In genomic region chr4:91267543-91267942, GRCh38 we compare ENCODE assay signal across 27 cellular contexts.
DNase-seq lines count a peak whose midpoint lies in the region; ATAC-seq, FAIRE-seq and TF ChIP-seq lines count a peak whose summit lies in the region.
"Had no signal": no experiment of that assay in that cellular context is flagged by ENCODE, and none has a peak within 500 bp of the region (broad histone marks: within the 10 kb centered on the region; RNA-seq: fewer than 3 reads in every experiment).

No MANE protein-coding gene starts in this region.

- TF ChIP-seq EP300 in neural cell (conservative IDR thresholded peaks at IDR 0.05; ENCODE audit: poor library complexity, severe bottlenecking): peak; percentile 50

- TF ChIP-seq POLR2A in endothelial cell of umbilical vein (IDR thresholded peaks at IDR 0.05; ENCODE audit: low read depth, low read length): no peak

- POLR2A ChIA-PET in endothelial cell of umbilical vein (lab: Charles Lee): no interaction called here

- no peaks in the 10 kb centered on the region for H3K9me2 ChIP-seq in neural cell (ENCODE audit: insufficient read depth, low read length)

- H3K27ac ChIP-seq in endothelial cell of umbilical vein (ENCODE audit: insufficient read depth, low read depth, low read length): no peak overlapping the region
- peak overlapping the region; percentile 15 for H3K27ac ChIP-seq in neural cell (ENCODE audit: low read length)
- H3K27ac ChIP-seq in right cardiac atrium (ENCODE audit: low read length): no peak overlapping the region
- H3K27ac ChIP-seq: breast epithelium, dorsolateral prefrontal cortex, esophagus muscularis mucosa, pancreas, vagina had no signal

- H3K9ac ChIP-seq in endothelial cell of umbilical vein (replicated peaks; ENCODE audit: extremely low read depth, insufficient read depth, low read length): no peak overlapping the region
- H3K9ac ChIP-seq in neural cell (ENCODE audit: low read length): no peak overlapping the region

- no peak for TF ChIP-seq RAD21 in neural cell (conservative IDR thresholded peaks at IDR 0.05)

- H4K20me1 ChIP-seq in endothelial cell of umbilical vein (replicated peaks; ENCODE audit: control insufficient read depth, extremely low read depth, insufficient read depth, low read length) (no peaks in the 10 kb centered on the region), neural cell (ENCODE audit: insufficient read depth) (no peaks in the 10 kb centered on the region)

- no peaks in the 10 kb centered on the region for H3F3A ChIP-seq in neural cell (ENCODE audit: insufficient read depth, low read length, poor library complexity, severe bottlenecking)

- dilution Hi-C loops in endothelial cell of umbilical vein (cut with MboI; ENCODE audit: extremely low pct_ligation_motif_present, low sequenced_read_pairs): no loop called here

- H3K4me1 ChIP-seq in endothelial cell of umbilical vein (ENCODE audit: control insufficient read depth, extremely low read depth, insufficient read depth, low read length) (no peaks in the 10 kb centered on the region), right cardiac atrium (ENCODE audit: control insufficient read depth, insufficient read depth, low read length) (no peaks in the 10 kb centered on the region)
- H3K4me1 ChIP-seq: breast epithelium, esophagus muscularis mucosa, vagina had no signal

- H3K9me3 ChIP-seq in endothelial cell of umbilical vein (replicated peaks; ENCODE audit: control insufficient read depth, insufficient read depth, low read length) (no peaks in the 10 kb centered on the region), neural cell (ENCODE audit: low read length) (no peaks in the 10 kb centered on the region), right cardiac atrium (ENCODE audit: control insufficient read depth, low read length) (no peaks in the 10 kb centered on the region)
- H3K9me3 ChIP-seq: esophagus muscularis mucosa, pancreas, vagina had no signal

- CTCF ChIA-PET in endothelial cell of umbilical vein (lab: Charles Lee): no interaction called here

- DNase-seq in NCI-H1417 treated with DMSO at 0.1 percent for 48 hours (lab: John Stamatoyannopoulos, UW) (peak; percentile 24), endothelial cell of umbilical vein (ENCODE audit: low read depth, low spot score) (peak; percentile 49), right cardiac atrium (no peak), HuH-7.5 (ENCODE audit: low spot score) (no peak)
- DNase-seq: activated B cell treated with CpG ODN at 0.5 μM for 24 hours; activated CD8-positive, alpha-beta memory T cell treated with anti-CD3 and anti-CD28 coated beads for 24 hours; activated naive CD8-positive, alpha-beta T cell treated with anti-CD3 and anti-CD28 coated beads, Interleukin-2, amount 50 U/mL, for 24 hours; CD8-positive, alpha-beta memory T cell; DND-41; dorsolateral prefrontal cortex; glutamatergic neuron; immature natural killer cell; naive thymus-derived CD4-positive, alpha-beta T cell; NCI-H1694; NCI-H446; pancreas; Right ventricle myocardium superior; stimulated activated CD4-positive, alpha-beta T cell treated with anti-CD3 and anti-CD28 coated beads, Interleukin-4, amount 100 ng/mL, for 4 hours had no signal

- H3K4me3 ChIP-seq in endothelial cell of umbilical vein (replicated peaks in 1 of 3; ENCODE audit: insufficient read depth in 1 of 3, low read depth in 1 of 3, low read length in 3 of 3) (no peak overlapping the region), neural cell (ENCODE audit: low read length) (peak overlapping the region; percentile 7), right cardiac atrium (ENCODE audit: low read length) (no peak overlapping the region)
- H3K4me3 ChIP-seq: breast epithelium, dorsolateral prefrontal cortex, esophagus muscularis mucosa, lung, pancreas, vagina had no signal

- FAIRE-seq in endothelial cell of umbilical vein (lab: Jason Lieb, UNC): no peak
- FAIRE-seq: pancreas had no signal

- intact Hi-C loops in endothelial cell of umbilical vein (cut with micrococcal nuclease) (no loop called here), right cardiac atrium (cut with DNase I) (loop anchor here in 1 of 4 donors (10.0 kb wide), 1 partner anchor 1127 kb away; no protein-coding TSS in a partner anchor)

- H3K4me2 ChIP-seq in endothelial cell of umbilical vein (ENCODE audit: insufficient read depth, low read length): no peak overlapping the region
- peak overlapping the region; percentile 32 for H3K4me2 ChIP-seq in neural cell (ENCODE audit: low read length)

- BruUV-seq in endothelial cell of umbilical vein (replicated peaks; lab: Mats Ljungman, UMichigan): no TSS peak

- H3K27me3 ChIP-seq in endothelial cell of umbilical vein (ENCODE audit: control insufficient read depth in 2 of 2, insufficient read depth in 2 of 2, low read length in 2 of 2) (no peaks in the 10 kb centered on the region), neural cell (ENCODE audit: insufficient read depth, low read depth, low read length) (no peaks in the 10 kb centered on the region), right cardiac atrium (ENCODE audit: control insufficient read depth, insufficient read depth) (no peaks in the 10 kb centered on the region)
- H3K27me3 ChIP-seq: breast epithelium, dorsolateral prefrontal cortex, esophagus muscularis mucosa, pancreas, vagina had no signal

- TF ChIP-seq CTCF in endothelial cell of umbilical vein (IDR thresholded peaks at IDR 0.05; ENCODE audit: extremely low read depth in 1 of 2, insufficient read depth in 1 of 2, low read depth in 1 of 2, low read length in 2 of 2): no peak
- no peak for TF ChIP-seq CTCF in neural cell (IDR thresholded peaks at IDR 0.05; ENCODE audit: poor library complexity, severe bottlenecking)

- H2AFZ ChIP-seq in endothelial cell of umbilical vein (ENCODE audit: low read depth, low read length) (no peak overlapping the region), neural cell (ENCODE audit: low read depth, low read length) (no peak overlapping the region)

- H3K36me3 ChIP-seq in endothelial cell of umbilical vein (ENCODE audit: control insufficient read depth in 2 of 2, extremely low read depth in 1 of 2, insufficient read depth in 2 of 2, low read length in 2 of 2) (no peaks in the 10 kb centered on the region), neural cell (ENCODE audit: insufficient read depth, low read length) (no peaks in the 10 kb centered on the region)
- H3K36me3 ChIP-seq: breast epithelium, esophagus muscularis mucosa, pancreas, vagina had no signal

- peak; percentile 51 for ATAC-seq in GM18907 (IDR thresholded peaks at IDR 0.05; ENCODE audit: unreplicated experiment)
- no peak for ATAC-seq in HG03521 (IDR thresholded peaks at IDR 0.05; ENCODE audit: unreplicated experiment)
- ATAC-seq in right cardiac atrium: no peak
- no peak for ATAC-seq in HG02885 (IDR thresholded peaks at IDR 0.05; ENCODE audit: poor library complexity, unreplicated experiment)
- ATAC-seq: activated naive CD8-positive, alpha-beta T cell treated with anti-CD3 and anti-CD28 coated beads, Interleukin-2, amount 50 U/mL, for 24 hours; activated T-helper 17 cell treated with anti-CD3 and anti-CD28 coated beads, Interleukin-2, amount 50 U/mL, for 72 hours; naive thymus-derived CD4-positive, alpha-beta T cell had no signal

- no peaks in the 10 kb centered on the region for H3K9me1 ChIP-seq in endothelial cell of umbilical vein (replicated peaks; ENCODE audit: control insufficient read depth, extremely low read depth, insufficient read depth, low read length)

- H3K79me2 ChIP-seq in endothelial cell of umbilical vein (ENCODE audit: control insufficient read depth, insufficient read depth, low read length) (no peaks in the 10 kb centered on the region), neural cell (replicated peaks; ENCODE audit: insufficient read depth, low read length) (no peaks in the 10 kb centered on the region)

TF ChIP-seq in endothelial cell of umbilical vein, 7 proteins besides CTCF, POLR2A, EP300 and RAD21:
- TF ChIP-seq JUN (IDR thresholded peaks at IDR 0.05; ENCODE audit: borderline replicate concordance, insufficient read depth, insufficient read length, low read depth) (no peak), POLR2AphosphoS5 (IDR thresholded peaks at IDR 0.05; ENCODE audit: insufficient read depth, low read depth, low read length) (no peak), MYC (IDR thresholded peaks at IDR 0.05; ENCODE audit: low read depth, low read length) (no peak), MAX (IDR thresholded peaks at IDR 0.05; ENCODE audit: insufficient read depth, insufficient read length) (no peak), GATA2 (IDR thresholded peaks at IDR 0.05; ENCODE audit: insufficient read depth, insufficient read length, low read depth, low read length) (no peak), FOS (IDR thresholded peaks at IDR 0.05; ENCODE audit: borderline replicate concordance, insufficient read depth, low read length) (no peak), EZH2 (IDR thresholded peaks at IDR 0.05; ENCODE audit: borderline replicate concordance, low read depth, low read length, severe bottlenecking) (no peak)

TF ChIP-seq in neural cell, 6 proteins besides CTCF, POLR2A, EP300 and RAD21:
- no peak for TF ChIP-seq REST (IDR thresholded peaks at IDR 0.05; ENCODE audit: borderline replicate concordance)
- peak; percentile 11 for TF ChIP-seq POLR2AphosphoS5 (IDR thresholded peaks at IDR 0.05)

Comparison
In these comparisons a context has a peak if more than half of its experiments do, and no peak if none do; other contexts are left out.
1. DNase-seq: peak in NCI-H1417 treated with DMSO at 0.1 percent for 48 hours (single experiment) and endothelial cell of umbilical vein (single experiment); none in right cardiac atrium (0 of 3) and HuH-7.5 (single experiment).